Comparison of ENCODE assay signal across 21 cellular contexts in genomic region chr7:108716783-108717182, GRCh38.
A peak's percentile ranks its signal among the peaks of the same experiment; 100 is the strongest.
DNase-seq lines count a peak whose midpoint lies in the region; FAIRE-seq and TF ChIP-seq lines count a peak whose summit lies in the region.
"Had no signal": no experiment of that assay in that cellular context is flagged by ENCODE, and none has a peak within 500 bp of the region (broad histone marks: within the 10 kb centered on the region; RNA-seq: fewer than 3 reads in every experiment).

No MANE protein-coding gene starts in this region.

- H3K4me1 ChIP-seq in fibroblast of lung (ENCODE audit: control insufficient read depth, extremely low read depth, insufficient read depth, low read length) (no peaks in the 10 kb centered on the region), neuronal stem cell (ENCODE audit: control insufficient read depth in 2 of 2, insufficient read depth in 1 of 2, low read depth in 1 of 2, low read length in 2 of 2) (peaks cover 0 to 3% of the 10 kb centered on the region in 2 donors)
- H3K4me1 ChIP-seq: lower lobe of right lung had no signal

- H3K9ac ChIP-seq in fibroblast of lung (ENCODE audit: insufficient read depth, low read length), result no peak overlapping the region
- no peak overlapping the region for H3K9ac ChIP-seq in neuronal stem cell (ENCODE audit: low read depth, low read length, poor library complexity)

- H3K27me3 Mint-ChIP-seq in activated CD4-positive, alpha-beta memory T cell treated with anti-CD3 and anti-CD28 coated beads for 36 hours, result peaks cover 2% of the 10 kb centered on the region

- no peak overlapping the region for H2BK120ac ChIP-seq in neuronal stem cell (ENCODE audit: low read depth, low read length)

- H2AK5ac ChIP-seq in neuronal stem cell (ENCODE audit: low read depth, low read length), result no peak overlapping the region

- no peaks in the 10 kb centered on the region for H3K36me3 Mint-ChIP-seq in activated CD4-positive, alpha-beta memory T cell treated with anti-CD3 and anti-CD28 coated beads for 36 hours
- H3K36me3 Mint-ChIP-seq: WTC11 had no signal

- H3K36me3 ChIP-seq in BJ (ENCODE audit: control insufficient read depth, insufficient read depth, low read length) (no peaks in the 10 kb centered on the region), fibroblast of lung (ENCODE audit: control insufficient read depth, insufficient read depth, low read length) (no peaks in the 10 kb centered on the region), neuronal stem cell (replicated peaks in 1 of 2; ENCODE audit: control insufficient read depth in 2 of 2, insufficient read depth in 2 of 2, low read length in 2 of 2) (no peaks in the 10 kb centered on the region)
- H3K36me3 ChIP-seq: lower lobe of right lung had no signal

- H2BK12ac ChIP-seq in neuronal stem cell (ENCODE audit: low read length), result no peak overlapping the region

- H3K18ac ChIP-seq in neuronal stem cell (ENCODE audit: low read length), result no peak overlapping the region

- no peak overlapping the region for H4K8ac ChIP-seq in neuronal stem cell (ENCODE audit: low read depth, low read length)

- H3K79me2 ChIP-seq in fibroblast of lung (ENCODE audit: control insufficient read depth, insufficient read depth, low read length), result no peaks in the 10 kb centered on the region

- no CpG with 5 or more reads among the region's 1 CpG for WGBS in neuronal stem cell (ENCODE audit: extremely low coverage in 2 of 2, insufficient read length in 2 of 2, insufficient replicate concordance in 1 of 2), 2 donors

- H3K27me3 ChIP-seq in BJ (ENCODE audit: control insufficient read depth, insufficient read depth, low read length) (no peaks in the 10 kb centered on the region), fibroblast of lung (ENCODE audit: control insufficient read depth, insufficient read depth, low read length) (no peaks in the 10 kb centered on the region), neuronal stem cell (ENCODE audit: control insufficient read depth in 3 of 3, insufficient read depth in 3 of 3, low read depth in 1 of 3, low read length in 3 of 3) (no peaks in the 10 kb centered on the region)

- no peak overlapping the region for H3K27ac Mint-ChIP-seq in activated CD4-positive, alpha-beta memory T cell treated with anti-CD3 and anti-CD28 coated beads for 36 hours
- H3K27ac Mint-ChIP-seq: WTC11 had no signal

- H3K27ac ChIP-seq in fibroblast of lung (ENCODE audit: insufficient read depth, low read length) (no peak overlapping the region), neuronal stem cell (replicated peaks; ENCODE audit: low read length) (no peak overlapping the region)
- H3K27ac ChIP-seq: lower lobe of right lung had no signal

- intact Hi-C loops in activated CD4-positive, alpha-beta memory T cell treated with anti-CD3 and anti-CD28 coated beads for 36 hours (cut with micrococcal nuclease), result no loop called here

- H4K20me1 ChIP-seq in fibroblast of lung (ENCODE audit: control insufficient read depth, extremely low read depth, insufficient read depth, low read length), result no peaks in the 10 kb centered on the region

- H3K9me3 Mint-ChIP-seq in activated CD4-positive, alpha-beta memory T cell treated with anti-CD3 and anti-CD28 coated beads for 36 hours, result no peaks in the 10 kb centered on the region
- H3K9me3 Mint-ChIP-seq: WTC11 had no signal

- no peak overlapping the region for H2BK15ac ChIP-seq in neuronal stem cell (ENCODE audit: low read length)

- CTCF ChIA-PET in BJ (lab: Yijun Ruan, JAX), result no interaction called here
- CTCF ChIA-PET in activated CD4-positive, alpha-beta memory T cell treated with anti-CD3 and anti-CD28 coated beads for 36 hours (lab: Charles Lee), result no interaction called here

- no peak overlapping the region for H2BK5ac ChIP-seq in neuronal stem cell (ENCODE audit: low read length)

- H3K14ac ChIP-seq in neuronal stem cell (ENCODE audit: low read length), result no peak overlapping the region

- POLR2A ChIA-PET in BJ (lab: Charles Lee), result no interaction called here
- POLR2A ChIA-PET in activated CD4-positive, alpha-beta memory T cell treated with anti-CD3 and anti-CD28 coated beads for 36 hours (lab: Charles Lee), result no interaction called here

- no peak overlapping the region for H3K4me3 Mint-ChIP-seq in activated CD4-positive, alpha-beta memory T cell treated with anti-CD3 and anti-CD28 coated beads for 36 hours
- H3K4me3 Mint-ChIP-seq: WTC11 had no signal

- H3K9me3 ChIP-seq in fibroblast of lung (ENCODE audit: control insufficient read depth, insufficient read depth, low read depth, low read length) (no peaks in the 10 kb centered on the region), neuronal stem cell (replicated peaks in 1 of 2; ENCODE audit: control insufficient read depth in 2 of 2, insufficient read depth in 1 of 2, low read depth in 1 of 2, low read length in 2 of 2) (no peaks in the 10 kb centered on the region)
- H3K9me3 ChIP-seq: lower lobe of right lung had no signal

- no peak overlapping the region for H4K91ac ChIP-seq in neuronal stem cell (ENCODE audit: low read depth, low read length, poor library complexity)

- no peaks in the 10 kb centered on the region for H3K4me1 Mint-ChIP-seq in activated CD4-positive, alpha-beta memory T cell treated with anti-CD3 and anti-CD28 coated beads for 36 hours (ENCODE audit: low read depth)

- no peak for TF ChIP-seq CTCF in BJ (IDR thresholded peaks at IDR 0.05; ENCODE audit: insufficient read depth, low read depth, low read length)
- TF ChIP-seq CTCF in fibroblast of lung (conservative IDR thresholded peaks at IDR 0.05 in 1 of 2, IDR thresholded peaks at IDR 0.05 in 1 of 2; ENCODE audit: low read depth in 1 of 2, low read length in 2 of 2), result no peak

- H3K79me1 ChIP-seq in neuronal stem cell (ENCODE audit: low read depth, low read length), result no peaks in the 10 kb centered on the region

- H3K4me2 ChIP-seq in fibroblast of lung (ENCODE audit: extremely low read depth, insufficient read depth, low read length) (no peak overlapping the region), neuronal stem cell (ENCODE audit: insufficient read depth, low read length, poor library complexity, severe bottlenecking) (no peak overlapping the region)

- H3K4me3 ChIP-seq in BJ (ENCODE audit: low read depth, low read length) (no peak overlapping the region), fibroblast of lung (replicated peaks in 1 of 4; ENCODE audit: control extremely low read depth in 1 of 4, insufficient read depth in 1 of 4, low read depth in 3 of 4, low read length in 4 of 4) (no peak overlapping the region), neuronal stem cell (ENCODE audit: low read length in 2 of 2) (no peak overlapping the region)
- H3K4me3 ChIP-seq: GM12878, lower lobe of right lung had no signal

- FAIRE-seq in RCC 7860 (lab: Jason Lieb, UNC), result peak; percentile 73
- FAIRE-seq: GM12878, GM19239 had no signal

- no peak overlapping the region for H3K23ac ChIP-seq in neuronal stem cell (ENCODE audit: low read depth, low read length, poor library complexity)

- no peak overlapping the region for H3K4ac ChIP-seq in neuronal stem cell (ENCODE audit: low read length)

- H2AFZ ChIP-seq in fibroblast of lung (ENCODE audit: low read length) (no peak overlapping the region), neuronal stem cell (ENCODE audit: low read length) (peak overlapping the region; percentile 10)

- DNase-seq in BJ (ENCODE audit: low read depth) (peak; percentile 13), RCC 7860 (ENCODE audit: low spot score) (peak; percentile 79), fibroblast of lung (ENCODE audit: low read depth in 2 of 2) (peak; percentile 44 to 76), neuronal stem cell (ENCODE audit: low spot score) (no peak), HK-2 (ENCODE audit: unreplicated experiment) (no peak), NCI-H2081 (lab: John Stamatoyannopoulos, UW) (no peak), GM19238 (ENCODE audit: insufficient read length, low spot score) (no peak)
- DNase-seq in activated CD4-positive, alpha-beta memory T cell treated with anti-CD3 and anti-CD28 coated beads for 36 hours, result no peak
- DNase-seq: activated CD4-positive, alpha-beta T cell treated with anti-CD3 and anti-CD28 coated beads, Interleukin-2, amount 50 U/mL, for 4 hours; activated effector memory CD4-positive, alpha-beta T cell treated with anti-CD3 and anti-CD28 coated beads, Interleukin-2, amount 50 U/mL, for 16 hours; central memory CD4-positive, alpha-beta T cell; glutamatergic neuron; lower lobe of right lung; NCI-H187 treated with DMSO at 0.1 percent for 48 hours; NCI-H226; nucleus accumbens; OCI-M1; SIG-M5 had no signal

Comparison
In these comparisons a context has a peak if more than half of its experiments do, and no peak if none do; other contexts are left out.
1. DNase-seq: peak in BJ (single experiment), RCC 7860 (single experiment) and fibroblast of lung (2 of 2); none in neuronal stem cell (single experiment), HK-2 (single experiment), NCI-H2081 (0 of 2), activated CD4-positive, alpha-beta memory T cell treated with anti-CD3 and anti-CD28 coated beads for 36 hours (single experiment) and GM19238 (single experiment).